In the genomic region with DNA sequence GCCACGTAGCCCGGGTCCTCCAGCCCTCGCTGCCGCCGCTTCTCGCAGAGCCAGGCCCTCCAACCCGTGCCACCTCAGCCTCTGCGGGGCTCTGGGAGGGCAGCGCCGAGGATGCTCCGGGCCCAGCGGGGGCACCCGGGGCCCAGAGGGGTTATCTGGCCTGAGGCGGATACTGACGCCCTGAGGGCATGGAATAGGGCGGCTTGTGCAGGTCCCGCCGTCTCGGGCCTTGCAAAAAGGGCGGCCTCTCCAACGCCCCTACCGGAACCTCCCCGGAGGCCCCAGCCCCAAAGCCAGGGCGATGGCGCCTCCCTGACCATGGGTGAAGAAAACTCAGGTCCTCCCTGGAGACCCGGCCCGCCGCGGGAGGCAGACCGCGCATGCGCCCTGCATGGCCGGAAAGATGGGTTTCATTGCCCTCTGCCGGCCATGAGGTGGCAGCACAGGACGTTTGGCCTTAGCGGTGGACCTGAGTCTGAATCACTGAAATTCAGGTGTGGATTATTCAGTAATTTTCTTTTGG, we compare ENCODE assay signal across 10 cellular contexts. TPM values are rescaled to one million over a fixed set of nuclear protein-coding genes. Genes with fewer than 3 reads are reported as not detected.
DNase-seq lines count a peak whose midpoint lies in the region; ATAC-seq and TF ChIP-seq lines count a peak whose summit lies in the region.
"Not testable (repeated sequence)": the region's sequence is repeated elsewhere in the genome, so short reads cannot be mapped to it uniquely, and the experiment has no call there.
"Had no signal": no experiment of that assay in that cellular context is flagged by ENCODE, and none has a peak within 500 bp of the region (broad histone marks: within the 10 kb centered on the region; RNA-seq: fewer than 3 reads in every experiment).

No MANE protein-coding gene starts in this region.

- not testable (repeated sequence) for H2AFZ ChIP-seq in KMS-11 (ENCODE audit: low read depth)

- not testable (repeated sequence) for H3K36me3 Mint-ChIP-seq in activated B cell treated with CpG ODN at 0.5 μM for 24 hours (ENCODE audit: low read depth); activated naive CD4-positive, alpha-beta T cell treated with anti-CD3 and anti-CD28 coated beads, Interleukin-2, amount 50 U/mL, for 72 hours; memory B cell

- not testable (repeated sequence) for H3K36me3 ChIP-seq in DOHH2 (ENCODE audit: control insufficient read depth, low read length); KMS-11 (ENCODE audit: insufficient read depth); testis (ENCODE audit: low read depth, missing control alignments)

- WGBS in testis, 2 donors = 6 to 21% methylated on average over 2 to 29 of the region's 36 CpGs

- intact Hi-C loops in activated B cell treated with CpG ODN at 0.5 μM for 24 hours (cut with micrococcal nuclease); testis (cut with DNase I; ENCODE audit: low total_unique reads): not testable (repeated sequence)

- not testable (repeated sequence) for H3K9me2 ChIP-seq in DOHH2 (replicated peaks; ENCODE audit: control insufficient read depth, low read length)

- H3K4me3 Mint-ChIP-seq in activated B cell treated with CpG ODN at 0.5 μM for 24 hours (peak overlapping the region; percentile 15), memory B cell (peak overlapping the region; percentile 61)

- not testable (repeated sequence) for H4K20me1 ChIP-seq in DOHH2 (ENCODE audit: control insufficient read depth, insufficient read depth, low read depth, low read length); KMS-11 (ENCODE audit: insufficient read depth)

- not testable (repeated sequence) for H3K4me1 Mint-ChIP-seq in activated B cell treated with CpG ODN at 0.5 μM for 24 hours, memory B cell

- CTCF ChIA-PET in activated B cell treated with CpG ODN at 0.5 μM for 24 hours (lab: Charles Lee) = not testable (repeated sequence)

- H3K9me3 ChIP-seq in DOHH2 (ENCODE audit: control insufficient read depth, insufficient read depth, low read length); testis: not testable (repeated sequence)

- H3K9me3 Mint-ChIP-seq in activated B cell treated with CpG ODN at 0.5 μM for 24 hours; activated naive CD4-positive, alpha-beta T cell treated with anti-CD3 and anti-CD28 coated beads, Interleukin-2, amount 50 U/mL, for 72 hours; memory B cell: not testable (repeated sequence)

- H3K4me3 ChIP-seq in DOHH2 (ENCODE audit: low read length); KMS-11 (IDR thresholded peaks at IDR 0.05; ENCODE audit: insufficient read depth, low read depth, low read length): not testable (repeated sequence)
- H3K4me3 ChIP-seq in fibroblast of mammary gland (ENCODE audit: control insufficient read depth, low read depth, low read length) = peak overlapping the region; percentile 35
- H3K4me3 ChIP-seq in skeletal muscle cell (ENCODE audit: low read depth, low read length) = peak overlapping the region; percentile 47
- H3K4me3 ChIP-seq in testis = peak overlapping the region; percentile 47

- not testable (repeated sequence) for H3K27me3 Mint-ChIP-seq in activated B cell treated with CpG ODN at 0.5 μM for 24 hours, memory B cell

- POLR2A ChIA-PET in activated B cell treated with CpG ODN at 0.5 μM for 24 hours (lab: Charles Lee) = not testable (repeated sequence)

- TF ChIP-seq CTCF in DOHH2 (IDR thresholded peaks at IDR 0.05; ENCODE audit: low read depth, low read length, poor library complexity, severe bottlenecking) = peak; percentile 43
- TF ChIP-seq CTCF in KMS-11 (conservative IDR thresholded peaks at IDR 0.05; ENCODE audit: low read depth, low read length) = peak; percentile 37
- TF ChIP-seq CTCF in activated B cell treated with CpG ODN at 0.5 μM for 24 hours (IDR thresholded peaks at IDR 0.05) = not testable (repeated sequence)
- TF ChIP-seq CTCF in fibroblast of mammary gland (conservative IDR thresholded peaks at IDR 0.05; ENCODE audit: control insufficient read depth, insufficient read depth, low read depth, low read length) = peak; percentile 22
- peak; percentile 41 to 57 (median 55) for TF ChIP-seq CTCF in testis (IDR thresholded peaks at IDR 0.05)

- H3K4me2 ChIP-seq in DOHH2 (ENCODE audit: low read length); KMS-11: not testable (repeated sequence)

- H3K27ac ChIP-seq in DOHH2 (ENCODE audit: low read depth, low read length); KMS-11; testis: not testable (repeated sequence)

- DNase-seq in activated B cell treated with CpG ODN at 0.5 μM for 24 hours (peak; percentile 41), memory B cell (ENCODE audit: low spot score in 2 of 2) (peak; percentile 30 to 34), testis (peak; percentile 62)
- peak; percentile 57 to 78 for DNase-seq in activated naive CD4-positive, alpha-beta T cell treated with anti-CD3 and anti-CD28 coated beads, Interleukin-2, amount 50 U/mL, for 72 hours (ENCODE audit: low spot score in 2 of 2)
- not testable (repeated sequence) for DNase-seq in fibroblast of mammary gland (ENCODE audit: low read depth); skeletal muscle cell (ENCODE audit: low read depth)

- not testable (repeated sequence) for ATAC-seq in activated B cell treated with CpG ODN at 0.5 μM for 24 hours (ENCODE audit: low read depth)
- peak; percentile 33 to 56 for ATAC-seq in activated naive CD4-positive, alpha-beta T cell treated with anti-CD3 and anti-CD28 coated beads, Interleukin-2, amount 50 U/mL, for 72 hours
- peak; percentile 34 for ATAC-seq in memory B cell (ENCODE audit: low read depth)

- not testable (repeated sequence) for H3K4me1 ChIP-seq in DOHH2 (ENCODE audit: control insufficient read depth, low read length); KMS-11 (ENCODE audit: low read depth, poor library complexity, severe bottlenecking); testis

- not testable (repeated sequence) for H3F3A ChIP-seq in DOHH2 (ENCODE audit: control insufficient read depth, insufficient read depth)

- H3K27me3 ChIP-seq in DOHH2 (ENCODE audit: control insufficient read depth, low read length); KMS-11 (ENCODE audit: insufficient read depth, low read depth); testis: not testable (repeated sequence)

- not testable (repeated sequence) for H3K9ac ChIP-seq in KMS-11

- TF ChIP-seq POLR2A in testis (IDR thresholded peaks at IDR 0.05) = not testable (repeated sequence)

- H3K79me2 ChIP-seq in DOHH2 (ENCODE audit: control insufficient read depth, low read length); KMS-11 (ENCODE audit: insufficient read depth, low read depth): not testable (repeated sequence)

- not testable (repeated sequence) for H3K27ac Mint-ChIP-seq in activated B cell treated with CpG ODN at 0.5 μM for 24 hours, memory B cell
- H3K27ac Mint-ChIP-seq in activated naive CD4-positive, alpha-beta T cell treated with anti-CD3 and anti-CD28 coated beads, Interleukin-2, amount 50 U/mL, for 72 hours = peak overlapping the region in 1 of 2 donors; percentile 33

RNA-seq across cellular contexts. Expression of a gene that starts 18.1 kb away (rescaled TPM):
- not detected in 2 replicates for total RNA-seq in activated B cell treated with CpG ODN at 0.5 μM for 24 hours
- total RNA-seq in activated naive CD4-positive, alpha-beta T cell treated with anti-CD3 and anti-CD28 coated beads, Interleukin-2, amount 50 U/mL, for 72 hours = not detected
- total RNA-seq in testis = not detected
- not detected for polyA plus RNA-seq in testis (ENCODE audit: insufficient read depth, low read depth, low replicate concordance)
- total RNA-seq: Daoy, SJCRH30 had no signal

RNA-seq across cellular contexts. Expression of a gene that starts 27.6 kb away (rescaled TPM):
- total RNA-seq in activated B cell treated with CpG ODN at 0.5 μM for 24 hours (not detected in 2 replicates), testis (not detected)
- not detected for total RNA-seq in activated naive CD4-positive, alpha-beta T cell treated with anti-CD3 and anti-CD28 coated beads, Interleukin-2, amount 50 U/mL, for 72 hours
- polyA plus RNA-seq in testis (ENCODE audit: insufficient read depth, low read depth, low replicate concordance) = not detected
- total RNA-seq: Daoy, SJCRH30 had no signal

RNA-seq across cellular contexts. Expression of a gene that starts 32.4 kb away (rescaled TPM):
- total RNA-seq in activated B cell treated with CpG ODN at 0.5 μM for 24 hours (not detected in 2 replicates), testis (not detected)
- not detected for total RNA-seq in activated naive CD4-positive, alpha-beta T cell treated with anti-CD3 and anti-CD28 coated beads, Interleukin-2, amount 50 U/mL, for 72 hours
- not detected for polyA plus RNA-seq in testis (ENCODE audit: insufficient read depth, low read depth, low replicate concordance)
- total RNA-seq: Daoy, SJCRH30 had no signal

RNA-seq across cellular contexts. Expression of a gene that starts 37.1 kb away (rescaled TPM):
- not detected in 2 replicates for total RNA-seq in activated B cell treated with CpG ODN at 0.5 μM for 24 hours
- not detected for total RNA-seq in activated naive CD4-positive, alpha-beta T cell treated with anti-CD3 and anti-CD28 coated beads, Interleukin-2, amount 50 U/mL, for 72 hours
- total RNA-seq in testis = not detected
- polyA plus RNA-seq in testis (ENCODE audit: insufficient read depth, low read depth, low replicate concordance) = not detected
- total RNA-seq: Daoy, SJCRH30 had no signal

RNA-seq across cellular contexts. Expression of a gene that starts 41.9 kb away (rescaled TPM):
- total RNA-seq in activated B cell treated with CpG ODN at 0.5 μM for 24 hours = not detected in 2 replicates
- not detected for total RNA-seq in activated naive CD4-positive, alpha-beta T cell treated with anti-CD3 and anti-CD28 coated beads, Interleukin-2, amount 50 U/mL, for 72 hours
- total RNA-seq in testis = not detected
- not detected for polyA plus RNA-seq in testis (ENCODE audit: insufficient read depth, low read depth, low replicate concordance)
- total RNA-seq: Daoy, SJCRH30 had no signal
